In genomic region chr17:10550014-10550413, GRCh38 we compare ENCODE assay signal across 1 cellular context.
TF ChIP-seq lines count a peak whose summit lies in the region.

No MANE protein-coding gene starts in this region.

TF ChIP-seq in H1, 55 proteins besides CTCF, POLR2A, EP300 and RAD21 (continued from another document):
- TF ChIP-seq CHD7 (IDR thresholded peaks at IDR 0.05; ENCODE audit: insufficient replicate concordance, low read length), result peak; percentile 49
- TF ChIP-seq CEBPB (IDR thresholded peaks at IDR 0.05; ENCODE audit: low read depth, low read length), result no peak
